ENCODE assay signal across 19 cellular contexts in the genomic region with DNA sequence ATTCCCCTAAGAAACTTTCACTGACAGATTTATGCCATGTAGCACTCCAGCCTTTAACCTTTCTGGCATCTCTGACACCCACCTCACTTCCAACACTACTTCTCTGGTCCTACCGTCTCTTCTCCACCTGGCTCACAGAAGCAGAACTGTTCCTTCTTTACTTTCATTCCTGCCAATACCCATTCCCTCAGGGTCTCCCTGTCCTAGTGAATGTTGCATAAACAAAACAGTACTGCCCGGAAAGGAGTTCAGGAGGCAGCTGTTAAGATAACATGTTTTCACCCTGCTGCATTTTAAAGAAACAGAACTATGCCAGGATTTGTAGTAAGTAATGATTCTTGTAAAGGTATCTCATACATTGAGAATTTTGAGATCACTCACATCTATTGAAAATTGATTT.
DNase-seq lines count a peak whose midpoint lies in the region; ATAC-seq, FAIRE-seq and TF ChIP-seq lines count a peak whose summit lies in the region.
"Had no signal": no experiment of that assay in that cellular context is flagged by ENCODE, and none has a peak within 500 bp of the region (broad histone marks: within the 10 kb centered on the region; RNA-seq: fewer than 3 reads in every experiment).

No MANE protein-coding gene starts in this region.

- no peaks in the 10 kb centered on the region for H4K20me1 ChIP-seq in endothelial cell of umbilical vein (replicated peaks; ENCODE audit: control insufficient read depth, extremely low read depth, insufficient read depth, low read length)

- H2AFZ ChIP-seq in endothelial cell of umbilical vein (ENCODE audit: low read depth, low read length), result no peak overlapping the region
- H2AFZ ChIP-seq: GM23248 had no signal

- ATAC-seq in GM21528 (IDR thresholded peaks at IDR 0.05; ENCODE audit: low FRiP score, unreplicated experiment) (no peak), GM18502 (IDR thresholded peaks at IDR 0.05; ENCODE audit: poor library complexity, unreplicated experiment) (no peak)
- ATAC-seq: A549 had no signal

- H3K36me3 ChIP-seq in endothelial cell of umbilical vein (ENCODE audit: control insufficient read depth in 2 of 2, extremely low read depth in 1 of 2, insufficient read depth in 2 of 2, low read length in 2 of 2), result no peaks in the 10 kb centered on the region
- H3K36me3 ChIP-seq: HAP-1 had no signal

- peak; percentile 56 for DNase-seq in ELF-1 (ENCODE audit: low read depth, low spot score)
- peak; percentile 1 for DNase-seq in endothelial cell of umbilical vein (ENCODE audit: low read depth, low spot score)
- no peak for DNase-seq in nephron progenitor cell
- DNase-seq in renal cortical epithelial cell (ENCODE audit: low read depth), result peak; percentile 77
- DNase-seq in activated CD4-positive, CD25-positive, alpha-beta regulatory T cell treated with anti-CD3 and anti-CD28 coated beads, Interleukin-2, amount 50 U/mL, for 72 hours, result no peak
- DNase-seq: AML-193; CD4-positive, alpha-beta T cell; DMS153; DMS79; GF-D8; GM23248; IMR-90 had no signal

- dilution Hi-C loops in endothelial cell of umbilical vein (cut with MboI; ENCODE audit: extremely low pct_ligation_motif_present, low sequenced_read_pairs), result no loop called here

- BruUV-seq in endothelial cell of umbilical vein (replicated peaks; lab: Mats Ljungman, UMichigan), result no TSS peak

- H3K27me3 ChIP-seq in endothelial cell of umbilical vein (ENCODE audit: control insufficient read depth in 2 of 2, insufficient read depth in 2 of 2, low read length in 2 of 2), result no peaks in the 10 kb centered on the region

- POLR2A ChIA-PET in endothelial cell of umbilical vein (lab: Charles Lee), result no interaction called here

- peaks cover 58% of the 10 kb centered on the region for H3K36me3 Mint-ChIP-seq in nephron progenitor cell (ENCODE audit: low read depth)

- TF ChIP-seq CTCF in endothelial cell of umbilical vein (IDR thresholded peaks at IDR 0.05; ENCODE audit: extremely low read depth in 1 of 2, insufficient read depth in 1 of 2, low read depth in 1 of 2, low read length in 2 of 2), result no peak
- TF ChIP-seq CTCF in nephron progenitor cell (IDR thresholded peaks at IDR 0.05), result no peak

- H3K4me2 ChIP-seq in endothelial cell of umbilical vein (ENCODE audit: insufficient read depth, low read length), result no peak overlapping the region
- H3K4me2 ChIP-seq: A549 had no signal

- H3K9me3 ChIP-seq in endothelial cell of umbilical vein (replicated peaks; ENCODE audit: control insufficient read depth, insufficient read depth, low read length), result no peaks in the 10 kb centered on the region
- H3K9me3 ChIP-seq: A549, HAP-1 had no signal

- H3K9ac ChIP-seq in endothelial cell of umbilical vein (replicated peaks; ENCODE audit: extremely low read depth, insufficient read depth, low read length), result no peak overlapping the region
- H3K9ac ChIP-seq: GM23248 had no signal

- TF ChIP-seq POLR2A in endothelial cell of umbilical vein (IDR thresholded peaks at IDR 0.05; ENCODE audit: low read depth, low read length), result no peak

- no peak overlapping the region for H3K27ac ChIP-seq in endothelial cell of umbilical vein (ENCODE audit: insufficient read depth, low read depth, low read length)
- H3K27ac ChIP-seq: 22Rv1, A549, C4-2B, GM23248, HL-60 had no signal

- no peak overlapping the region for H3K4me3 ChIP-seq in endothelial cell of umbilical vein (replicated peaks in 1 of 3; ENCODE audit: insufficient read depth in 1 of 3, low read depth in 1 of 3, low read length in 3 of 3)
- H3K4me3 ChIP-seq: A549, GM23248, HAP-1 had no signal

- peak overlapping the region; percentile 11 for H3K4me3 Mint-ChIP-seq in nephron progenitor cell
- H3K4me3 Mint-ChIP-seq: CD4-positive, alpha-beta T cell had no signal

- H3K4me1 ChIP-seq in endothelial cell of umbilical vein (ENCODE audit: control insufficient read depth, extremely low read depth, insufficient read depth, low read length), result no peaks in the 10 kb centered on the region
- H3K4me1 ChIP-seq: A549, HAP-1 had no signal

- FAIRE-seq in endothelial cell of umbilical vein (lab: Jason Lieb, UNC), result no peak
- FAIRE-seq: A549 had no signal

- peaks cover 60% of the 10 kb centered on the region for H3K4me1 Mint-ChIP-seq in nephron progenitor cell

- H3K9me1 ChIP-seq in endothelial cell of umbilical vein (replicated peaks; ENCODE audit: control insufficient read depth, extremely low read depth, insufficient read depth, low read length), result no peaks in the 10 kb centered on the region

- H3K79me2 ChIP-seq in endothelial cell of umbilical vein (ENCODE audit: control insufficient read depth, insufficient read depth, low read length), result no peaks in the 10 kb centered on the region

- peak overlapping the region; percentile 92 for H3K27ac Mint-ChIP-seq in nephron progenitor cell
- H3K27ac Mint-ChIP-seq: CD4-positive, alpha-beta T cell had no signal

- CTCF ChIA-PET in endothelial cell of umbilical vein (lab: Charles Lee), result no interaction called here

- intact Hi-C loops in endothelial cell of umbilical vein (cut with micrococcal nuclease), result no loop called here

- no peaks in the 10 kb centered on the region for H3K27me3 Mint-ChIP-seq in nephron progenitor cell (ENCODE audit: low read depth, poor library complexity)

- H3K9me3 Mint-ChIP-seq in nephron progenitor cell, result peaks cover 43% of the 10 kb centered on the region
- H3K9me3 Mint-ChIP-seq: CD4-positive, alpha-beta T cell had no signal

TF ChIP-seq in endothelial cell of umbilical vein, 7 proteins besides CTCF, POLR2A, EP300 and RAD21:
- TF ChIP-seq JUN (IDR thresholded peaks at IDR 0.05; ENCODE audit: borderline replicate concordance, insufficient read depth, insufficient read length, low read depth) (no peak), MAX (IDR thresholded peaks at IDR 0.05; ENCODE audit: insufficient read depth, insufficient read length) (no peak), GATA2 (IDR thresholded peaks at IDR 0.05; ENCODE audit: insufficient read depth, insufficient read length, low read depth, low read length) (no peak), FOS (IDR thresholded peaks at IDR 0.05; ENCODE audit: borderline replicate concordance, insufficient read depth, low read length) (no peak), EZH2 (IDR thresholded peaks at IDR 0.05; ENCODE audit: borderline replicate concordance, low read depth, low read length, severe bottlenecking) (no peak), MYC (IDR thresholded peaks at IDR 0.05; ENCODE audit: low read depth, low read length) (no peak), POLR2AphosphoS5 (IDR thresholded peaks at IDR 0.05; ENCODE audit: insufficient read depth, low read depth, low read length) (no peak)
TF ChIP-seq in endothelial cell of umbilical vein: peak in this region for 0.

Comparison
In these comparisons a context has a peak if more than half of its experiments do, and no peak if none do; other contexts are left out.
1. DNase-seq: peak in ELF-1 (single experiment), endothelial cell of umbilical vein (single experiment) and renal cortical epithelial cell (single experiment); none in nephron progenitor cell (single experiment) and activated CD4-positive, CD25-positive, alpha-beta regulatory T cell treated with anti-CD3 and anti-CD28 coated beads, Interleukin-2, amount 50 U/mL, for 72 hours (single experiment).